In the genomic region with DNA sequence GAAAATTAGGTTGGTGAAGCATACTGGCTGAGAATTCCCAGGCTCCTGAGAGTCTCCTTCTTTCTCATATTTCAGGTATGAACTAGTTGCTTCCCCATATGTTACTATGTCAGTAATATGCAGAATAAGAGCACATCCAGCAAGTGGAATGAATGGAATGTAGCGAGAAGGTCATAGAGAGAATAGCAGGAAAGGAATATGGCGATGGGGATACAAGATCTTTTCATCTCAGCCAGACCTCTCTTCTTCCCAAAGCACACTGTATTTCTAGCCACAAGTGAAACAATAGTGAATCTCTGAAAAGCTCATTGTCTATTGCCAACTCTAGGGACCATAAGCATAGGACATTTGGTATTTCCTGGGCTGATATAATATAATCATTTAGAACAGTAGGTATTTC, we compare ENCODE assay signal across 26 cellular contexts.
"Had no signal": no experiment of that assay in that cellular context is flagged by ENCODE, and none has a peak within 500 bp of the region (broad histone marks: within the 10 kb centered on the region; RNA-seq: fewer than 3 reads in every experiment).

No MANE protein-coding gene starts in this region.

- H3K36me3 ChIP-seq: adrenal gland, cardiac muscle cell, transverse colon had no signal

- DNase-seq: activated CD4-positive, alpha-beta T cell treated with anti-CD3 and anti-CD28 coated beads for 4 hours; activated CD4-positive, alpha-beta T cell treated with anti-CD3 and anti-CD28 coated beads, Interleukin-2, amount 50 U/mL, for 48 hours; activated CD8-positive, alpha-beta memory T cell treated with anti-CD3 and anti-CD28 coated beads for 24 hours; activated effector memory CD4-positive, alpha-beta T cell treated with Interleukin-2 at 50 U/mL for 16 hours; activated naive CD4-positive, alpha-beta T cell treated with Interleukin-2 at 50 U/mL for 16 hours; activated naive CD8-positive, alpha-beta T cell treated with anti-CD3 and anti-CD28 coated beads for 36 hours; adrenal gland; aorta; cerebellar nuclear complex; effector memory CD8-positive, alpha-beta T cell; islet precursor cell; left ventricle myocardium inferior; posterior cingulate gyrus; right cardiac atrium; spleen; stimulated activated naive CD4-positive, alpha-beta T cell treated with Interleukin-2 at 50 U/mL for 16 hours; T-helper 9 cell; testis; transverse colon had no signal

- H3K4me1 ChIP-seq: adrenal gland, foreskin keratinocyte, left ventricle myocardium inferior, spleen, testis, transverse colon had no signal

- H3K27me3 ChIP-seq: adrenal gland, cardiac muscle cell, spleen, testis, transverse colon had no signal

- H3K27ac ChIP-seq: adrenal gland, cardiac muscle cell, coronary artery, foreskin keratinocyte, left ventricle myocardium inferior, spleen, testis, transverse colon, VCaP had no signal

- H3K9me3 ChIP-seq: adrenal gland, testis had no signal

- ATAC-seq: effector memory CD8-positive, alpha-beta T cell; esophagus mucosa; foreskin keratinocyte; right cardiac atrium had no signal

- FAIRE-seq: TTC549 had no signal

- H3K4me3 ChIP-seq: adrenal gland, cardiac muscle cell, coronary artery, left ventricle myocardium inferior, lung, spleen, testis, transverse colon had no signal
